21 cellular contexts compared by ENCODE assay signal in the genomic region with DNA sequence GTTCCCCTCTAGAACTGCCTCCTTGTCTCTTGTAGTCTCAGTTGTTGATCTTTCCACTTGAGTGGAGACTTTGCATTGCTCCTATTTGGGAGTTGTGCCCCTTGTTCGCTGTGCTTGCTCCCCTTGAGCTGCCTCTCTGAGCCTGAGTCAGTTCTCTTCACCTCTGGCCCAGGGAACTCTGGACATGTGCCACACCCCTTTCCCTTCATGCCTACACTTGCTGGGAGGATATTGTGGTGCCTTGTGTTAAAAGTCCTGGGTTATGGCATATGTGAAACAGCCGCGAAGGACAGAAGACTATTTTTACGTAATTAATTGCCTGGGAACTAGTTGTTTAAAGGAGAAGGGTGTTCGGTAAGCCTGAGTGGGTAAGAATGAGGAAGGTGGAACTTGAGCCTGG. TPM values are rescaled to one million over a fixed set of nuclear protein-coding genes. Genes with fewer than 3 reads are reported as not detected.
DNase-seq lines count a peak whose midpoint lies in the region; ATAC-seq, FAIRE-seq and TF ChIP-seq lines count a peak whose summit lies in the region.
"Had no signal": no experiment of that assay in that cellular context is flagged by ENCODE, and none has a peak within 500 bp of the region (broad histone marks: within the 10 kb centered on the region; RNA-seq: fewer than 3 reads in every experiment).

No MANE protein-coding gene starts in this region.

- TF ChIP-seq CTCF in A549 (IDR thresholded peaks at IDR 0.05) (no peak), PC-3 (conservative IDR thresholded peaks at IDR 0.05; ENCODE audit: low read depth, low read length) (no peak), epithelial cell of esophagus (IDR thresholded peaks at IDR 0.05; ENCODE audit: insufficient read depth, low read depth, low read length, missing control alignments) (no peak), prostate gland (IDR thresholded peaks at IDR 0.05) (no peak)

- H3K9me3 ChIP-seq in A549 (no peaks in the 10 kb centered on the region), PC-3 (ENCODE audit: low read length) (no peaks in the 10 kb centered on the region), prostate gland (no peaks in the 10 kb centered on the region)
- H3K9me3 ChIP-seq: SJCRH30 had no signal

- intact Hi-C loops in PC-3 (cut with micrococcal nuclease): loop anchor here (2.0 kb wide), 1 partner anchor 250 kb away; no protein-coding TSS in a partner anchor
- intact Hi-C loops in prostate gland (cut with DNase I): loop anchor here (5.0 kb wide), 2 partner anchors 251 to 266 kb away; no protein-coding TSS in a partner anchor

- no TSS peak for BruUV-seq in PC-3 (replicated peaks; lab: Mats Ljungman, UMichigan)

- no peak overlapping the region for H3K9ac ChIP-seq in PC-3 (ENCODE audit: low read length)

- H3K4me3 ChIP-seq in A549: no peak overlapping the region
- H3K4me3 ChIP-seq in PC-3 (ENCODE audit: low read length): no peak overlapping the region
- no peak overlapping the region for H3K4me3 ChIP-seq in epithelial cell of esophagus (ENCODE audit: low read length)
- no peak overlapping the region for H3K4me3 ChIP-seq in prostate gland
- H3K4me3 ChIP-seq: SJCRH30 had no signal

- ATAC-seq in A549: no peak
- no peak for ATAC-seq in PC-3
- ATAC-seq in HG03442 (IDR thresholded peaks at IDR 0.05; ENCODE audit: unreplicated experiment): no peak
- no peak for ATAC-seq in HG03342 (IDR thresholded peaks at IDR 0.05; ENCODE audit: unreplicated experiment)

- no peak overlapping the region for H2AFZ ChIP-seq in PC-3 (ENCODE audit: low read length)

- CTCF ChIA-PET in A549 (lab: Yijun Ruan, JAX) (interaction anchor here (1.2 to 2.6 kb wide), 3 partner anchors 249 to 342 kb away, joined by 3 to 19 read pairs (median 13); no protein-coding TSS in a partner anchor), PC-3 (lab: Charles Lee) (no interaction called here)

- H3K27me3 ChIP-seq in PC-3 (ENCODE audit: low read length) (no peaks in the 10 kb centered on the region), prostate gland (replicated peaks; ENCODE audit: insufficient read depth) (no peaks in the 10 kb centered on the region)
- H3K27me3 ChIP-seq: SJCRH30 had no signal

- no peaks in the 10 kb centered on the region for H3K79me2 ChIP-seq in PC-3 (ENCODE audit: low read length)

- no peak for TF ChIP-seq RAD21 in A549 (conservative IDR thresholded peaks at IDR 0.05 in 1 of 2, IDR thresholded peaks at IDR 0.05 in 1 of 2)

- TF ChIP-seq EP300 in A549 (IDR thresholded peaks at IDR 0.05): no peak

- DNase-seq in A549 (ENCODE audit: low read depth in 1 of 2, low spot score in 1 of 2) (no peak), PC-3 (no peak), epithelial cell of esophagus (ENCODE audit: low read depth) (peak; percentile 75), prostate gland (ENCODE audit: low spot score) (peak; percentile 44), NCI-H748 treated with DMSO at 0.1 percent for 48 hours (lab: John Stamatoyannopoulos, UW) (no peak)
- DNase-seq: Calu3; CD4-positive, alpha-beta memory T cell; H7; HFFc6; KG1; NCI-H1436; NCI-H1930; NCI-H524; SJCRH30 had no signal

- whole genome bisulfite sequencing in A549 (ENCODE audit: missing lambda C conversion rate): 81% methylated on average over 5 of the region's 5 CpGs
- 46% methylated on average over 5 of the region's 5 CpGs for WGBS in prostate gland

- H3K36me3 ChIP-seq in PC-3 (ENCODE audit: low read depth, low read length) (no peaks in the 10 kb centered on the region), prostate gland (no peaks in the 10 kb centered on the region)
- H3K36me3 ChIP-seq: SJCRH30 had no signal

- H3K27ac ChIP-seq in A549 (no peak overlapping the region), PC-3 (ENCODE audit: low read length) (no peak overlapping the region), prostate gland (peak overlapping the region in 1 of 2 donors; percentile 70)
- H3K27ac ChIP-seq: SJCRH30 had no signal

- no peaks in the 10 kb centered on the region for H3F3A ChIP-seq in PC-3 (ENCODE audit: low read length, unreplicated experiment)

- H4K20me1 ChIP-seq in PC-3 (ENCODE audit: low read length): no peaks in the 10 kb centered on the region

- H3K9me2 ChIP-seq in PC-3 (replicated peaks; ENCODE audit: low read length): no peaks in the 10 kb centered on the region

- H3K4me1 ChIP-seq in A549: peaks cover 14% of the 10 kb centered on the region
- peaks cover 17% of the 10 kb centered on the region for H3K4me1 ChIP-seq in PC-3 (ENCODE audit: insufficient read depth, low read length)
- H3K4me1 ChIP-seq in prostate gland (replicated peaks): peaks cover 20% of the 10 kb centered on the region
- H3K4me1 ChIP-seq: SJCRH30 had no signal

- FAIRE-seq in A549 (lab: Jason Lieb, UNC): no peak
- FAIRE-seq: A204.1, GM12891 had no signal

- TF ChIP-seq POLR2A in A549 (IDR thresholded peaks at IDR 0.05; ENCODE audit: low read length) (no peak), prostate gland (IDR thresholded peaks at IDR 0.05) (no peak)

- POLR2A ChIA-PET in A549 (lab: Yijun Ruan, JAX) (no interaction called here), PC-3 (lab: Charles Lee; ENCODE audit: unreplicated experiment) (no interaction called here)

- H3K4me2 ChIP-seq in A549: peak overlapping the region; percentile 86; the same call in 2 of the 3 replicates
- peak overlapping the region; percentile 28 for H3K4me2 ChIP-seq in PC-3 (ENCODE audit: low read length)

TF ChIP-seq in A549, 52 proteins besides CTCF, POLR2A, EP300 and RAD21:
- TF ChIP-seq KDM1A (IDR thresholded peaks at IDR 0.05; ENCODE audit: low read depth): no peak
- no peak for TF ChIP-seq NR3C1 (IDR thresholded peaks at IDR 0.05)
- no peak for TF ChIP-seq MYC (IDR thresholded peaks at IDR 0.05; ENCODE audit: borderline replicate concordance, low read length)
- TF ChIP-seq POLR2AphosphoS2 (conservative IDR thresholded peaks at IDR 0.05; ENCODE audit: low read length): no peak
- TF ChIP-seq BHLHE40 (IDR thresholded peaks at IDR 0.05; ENCODE audit: low read depth, low read length): no peak
- no peak for TF ChIP-seq RARB (CRISPR knock-in tag; IDR thresholded peaks at IDR 0.05)
- no peak for TF ChIP-seq JUN (IDR thresholded peaks at IDR 0.05)
- no peak for TF ChIP-seq ESRRA (IDR thresholded peaks at IDR 0.05; ENCODE audit: borderline replicate concordance, low read length)
- TF ChIP-seq CBX8 (IDR thresholded peaks at IDR 0.05): no peak

RNA-seq across cellular contexts. Expression of gene RPTN, which starts 32.2 kb away (rescaled TPM):
- polyA plus RNA-seq in A549 (2011; rRNA removed): 0.03 TPM in 1 of 2 replicates, not detected in the other
- not detected in 2 replicates for polyA plus RNA-seq in A549 (2012; cell fraction: cytosol; rRNA removed)
- not detected in 2 replicates for polyA plus RNA-seq in A549 (2012; cell fraction: nucleus; rRNA removed)
- not detected in 3 replicates for polyA plus RNA-seq in A549 (2017; fragmentation: RNase III; extraction: RNeasy Plus Mini Kit Qiagen cat#74134 plus additional on column Dnase treatment)
- not detected in 2 replicates for polyA minus RNA-seq in A549 (2011; rRNA and poly(A)+ RNA removed)
- not detected in 2 replicates for total RNA-seq in PC-3 (2014; rRNA removed)
- not detected for total RNA-seq in prostate gland
- total RNA-seq: Calu3; CD4-positive, alpha-beta memory T cell; H7; HFFc6; HT-29; M059J; SJCRH30 had no signal
- polyA plus RNA-seq: BJ; CD4-positive, alpha-beta memory T cell had no signal

RNA-seq across cellular contexts. Expression of gene HRNR, which starts 32.7 kb away (rescaled TPM):
- polyA plus RNA-seq in A549 (2011; rRNA removed) (not detected in 2 replicates), A549 (2017; fragmentation: RNase III; extraction: RNeasy Plus Mini Kit Qiagen cat#74134 plus additional on column Dnase treatment) (not detected in 3 replicates)
- polyA plus RNA-seq in A549 (2012; cell fraction: cytosol; rRNA removed): under 0.01 TPM in 1 of 2 replicates, not detected in the other
- polyA plus RNA-seq in A549 (2012; cell fraction: nucleus; rRNA removed): 0.01 TPM in 1 of 2 replicates, not detected in the other
- 0.04 and 0.05 TPM in 2 replicates for polyA minus RNA-seq in A549 (2011; rRNA and poly(A)+ RNA removed)
- total RNA-seq in PC-3 (2014; rRNA removed) (not detected in 2 replicates), prostate gland (under 1 TPM in 1 of 2 donors, not detected in 1; 0.06 TPM)
- total RNA-seq: Calu3; CD4-positive, alpha-beta memory T cell; H7; HFFc6; HT-29; M059J; SJCRH30 had no signal
- polyA plus RNA-seq: BJ; CD4-positive, alpha-beta memory T cell had no signal

Comparison
In these comparisons a context has a peak if more than half of its experiments do, and no peak if none do; other contexts are left out.
1. DNase-seq: peak in epithelial cell of esophagus (single experiment) and prostate gland (single experiment); none in A549 (0 of 2), PC-3 (single experiment) and NCI-H748 treated with DMSO at 0.1 percent for 48 hours (single experiment).